ENCODE assay signal across 10 cellular contexts in genomic region chr12:46660276-46660675, GRCh38.
A peak's percentile ranks its signal among the peaks of the same experiment; 100 is the strongest.
DNase-seq lines count a peak whose midpoint lies in the region; ATAC-seq and TF ChIP-seq lines count a peak whose summit lies in the region.
"Had no signal": no experiment of that assay in that cellular context is flagged by ENCODE, and none has a peak within 500 bp of the region (broad histone marks: within the 10 kb centered on the region; RNA-seq: fewer than 3 reads in every experiment).

No MANE protein-coding gene starts in this region.

- H3K9me3 Mint-ChIP-seq in CD14-positive monocyte, result peaks cover 0 to 2% (median 0%) of the 10 kb centered on the region in 7 donors
- H3K9me3 Mint-ChIP-seq in osteocyte (ENCODE audit: unreplicated experiment), result no peaks in the 10 kb centered on the region

- H3K27me3 ChIP-seq in esophagus squamous epithelium, result no peaks in the 10 kb centered on the region

- peaks cover 11 to 74% (median 48%) of the 10 kb centered on the region in 3 donors for H3K4me1 ChIP-seq in esophagus squamous epithelium

- H3K9ac ChIP-seq in SK-N-MC (ENCODE audit: insufficient read length), result peak overlapping the region; percentile 60

- intact Hi-C loops in CD14-positive monocyte (cut with micrococcal nuclease), result loop anchor here in 1 of 2 donors (10.0 kb wide), 1 partner anchor 665 kb away; the partner anchor contains the start of gene SCAF11
- intact Hi-C loops in esophagus squamous epithelium (cut with DNase I), result loop anchor here (5.0 kb wide), 1 partner anchor 278 kb away; no protein-coding TSS in a partner anchor

- TF ChIP-seq POLR2A in esophagus squamous epithelium (IDR thresholded peaks at IDR 0.05), result no peak

- no peak for DNase-seq in CD14-positive monocyte (ENCODE audit: low spot score)
- no peak for DNase-seq in SK-N-MC (ENCODE audit: low read depth, low spot score)
- no peak for DNase-seq in esophagus squamous epithelium (lab: John Stamatoyannopoulos, UW)
- DNase-seq in osteocyte (ENCODE audit: extremely low spot score, unreplicated experiment), result no peak
- no peak for DNase-seq in NCI-H748 treated with DMSO at 0.1 percent for 48 hours (lab: John Stamatoyannopoulos, UW)
- DNase-seq in midbrain (lab: John Stamatoyannopoulos, UW), result no peak
- DNase-seq: left cardiac atrium, NCI-H1694 had no signal

- H3K27me3 Mint-ChIP-seq in CD14-positive monocyte (ENCODE audit: low read depth in 3 of 3) (no peaks in the 10 kb centered on the region), osteocyte (ENCODE audit: unreplicated experiment) (no peaks in the 10 kb centered on the region)

- H3K36me3 ChIP-seq in SK-N-MC (ENCODE audit: insufficient read depth, low read length) (no peaks in the 10 kb centered on the region), esophagus squamous epithelium (no peaks in the 10 kb centered on the region)

- peak overlapping the region; percentile 93 for H3K27ac ChIP-seq in SK-N-MC
- H3K27ac ChIP-seq in esophagus squamous epithelium, result peak overlapping the region; percentile 78 to 87 (median 84)

- no peak for TF ChIP-seq CTCF in CD14-positive monocyte (IDR thresholded peaks at IDR 0.05)
- no peak for TF ChIP-seq CTCF in esophagus squamous epithelium (IDR thresholded peaks at IDR 0.05)
- no peak for TF ChIP-seq CTCF in osteocyte (IDR thresholded peaks at IDR 0.05)

- peaks cover 40% of the 10 kb centered on the region for H3K4me1 Mint-ChIP-seq in CD14-positive monocyte
- H3K4me1 Mint-ChIP-seq in osteocyte (ENCODE audit: unreplicated experiment), result peaks cover 85% of the 10 kb centered on the region

- H3K4me3 ChIP-seq in SK-N-MC (peak overlapping the region; percentile 69), esophagus squamous epithelium (peak overlapping the region in 1 of 4 donors; percentile 37)

- H3K27ac Mint-ChIP-seq in CD14-positive monocyte, result peak overlapping the region; percentile 68 to 91 (median 83)
- peak overlapping the region; percentile 92 for H3K27ac Mint-ChIP-seq in osteocyte (ENCODE audit: unreplicated experiment)

- H3K9me3 ChIP-seq in SK-N-MC (ENCODE audit: low read depth, low read length), result no peaks in the 10 kb centered on the region
- no peaks in the 10 kb centered on the region for H3K9me3 ChIP-seq in esophagus squamous epithelium

- ATAC-seq in HG02759 (IDR thresholded peaks at IDR 0.05; ENCODE audit: unreplicated experiment) (no peak), GM18907 (IDR thresholded peaks at IDR 0.05; ENCODE audit: unreplicated experiment) (no peak)

- H3K36me3 Mint-ChIP-seq in CD14-positive monocyte (no peaks in the 10 kb centered on the region), osteocyte (ENCODE audit: unreplicated experiment) (no peaks in the 10 kb centered on the region)

- peak overlapping the region in 1 of 2 donors; percentile 54 for H3K4me3 Mint-ChIP-seq in CD14-positive monocyte
- peak overlapping the region; percentile 3 for H3K4me3 Mint-ChIP-seq in osteocyte (ENCODE audit: unreplicated experiment)

- WGBS in esophagus squamous epithelium, 2 donors, result 8 to 38% methylated on average over 1 of the region's 1 CpG
